1 cellular context compared by ENCODE assay signal in genomic region chr13:74730556-74731331, GRCh38.
TF ChIP-seq lines count a peak whose summit lies in the region.

No MANE protein-coding gene starts in this region.

TF ChIP-seq in H1, 55 proteins besides CTCF, POLR2A, EP300 and RAD21 (continued from another document):
- TF ChIP-seq, protein P1, sequence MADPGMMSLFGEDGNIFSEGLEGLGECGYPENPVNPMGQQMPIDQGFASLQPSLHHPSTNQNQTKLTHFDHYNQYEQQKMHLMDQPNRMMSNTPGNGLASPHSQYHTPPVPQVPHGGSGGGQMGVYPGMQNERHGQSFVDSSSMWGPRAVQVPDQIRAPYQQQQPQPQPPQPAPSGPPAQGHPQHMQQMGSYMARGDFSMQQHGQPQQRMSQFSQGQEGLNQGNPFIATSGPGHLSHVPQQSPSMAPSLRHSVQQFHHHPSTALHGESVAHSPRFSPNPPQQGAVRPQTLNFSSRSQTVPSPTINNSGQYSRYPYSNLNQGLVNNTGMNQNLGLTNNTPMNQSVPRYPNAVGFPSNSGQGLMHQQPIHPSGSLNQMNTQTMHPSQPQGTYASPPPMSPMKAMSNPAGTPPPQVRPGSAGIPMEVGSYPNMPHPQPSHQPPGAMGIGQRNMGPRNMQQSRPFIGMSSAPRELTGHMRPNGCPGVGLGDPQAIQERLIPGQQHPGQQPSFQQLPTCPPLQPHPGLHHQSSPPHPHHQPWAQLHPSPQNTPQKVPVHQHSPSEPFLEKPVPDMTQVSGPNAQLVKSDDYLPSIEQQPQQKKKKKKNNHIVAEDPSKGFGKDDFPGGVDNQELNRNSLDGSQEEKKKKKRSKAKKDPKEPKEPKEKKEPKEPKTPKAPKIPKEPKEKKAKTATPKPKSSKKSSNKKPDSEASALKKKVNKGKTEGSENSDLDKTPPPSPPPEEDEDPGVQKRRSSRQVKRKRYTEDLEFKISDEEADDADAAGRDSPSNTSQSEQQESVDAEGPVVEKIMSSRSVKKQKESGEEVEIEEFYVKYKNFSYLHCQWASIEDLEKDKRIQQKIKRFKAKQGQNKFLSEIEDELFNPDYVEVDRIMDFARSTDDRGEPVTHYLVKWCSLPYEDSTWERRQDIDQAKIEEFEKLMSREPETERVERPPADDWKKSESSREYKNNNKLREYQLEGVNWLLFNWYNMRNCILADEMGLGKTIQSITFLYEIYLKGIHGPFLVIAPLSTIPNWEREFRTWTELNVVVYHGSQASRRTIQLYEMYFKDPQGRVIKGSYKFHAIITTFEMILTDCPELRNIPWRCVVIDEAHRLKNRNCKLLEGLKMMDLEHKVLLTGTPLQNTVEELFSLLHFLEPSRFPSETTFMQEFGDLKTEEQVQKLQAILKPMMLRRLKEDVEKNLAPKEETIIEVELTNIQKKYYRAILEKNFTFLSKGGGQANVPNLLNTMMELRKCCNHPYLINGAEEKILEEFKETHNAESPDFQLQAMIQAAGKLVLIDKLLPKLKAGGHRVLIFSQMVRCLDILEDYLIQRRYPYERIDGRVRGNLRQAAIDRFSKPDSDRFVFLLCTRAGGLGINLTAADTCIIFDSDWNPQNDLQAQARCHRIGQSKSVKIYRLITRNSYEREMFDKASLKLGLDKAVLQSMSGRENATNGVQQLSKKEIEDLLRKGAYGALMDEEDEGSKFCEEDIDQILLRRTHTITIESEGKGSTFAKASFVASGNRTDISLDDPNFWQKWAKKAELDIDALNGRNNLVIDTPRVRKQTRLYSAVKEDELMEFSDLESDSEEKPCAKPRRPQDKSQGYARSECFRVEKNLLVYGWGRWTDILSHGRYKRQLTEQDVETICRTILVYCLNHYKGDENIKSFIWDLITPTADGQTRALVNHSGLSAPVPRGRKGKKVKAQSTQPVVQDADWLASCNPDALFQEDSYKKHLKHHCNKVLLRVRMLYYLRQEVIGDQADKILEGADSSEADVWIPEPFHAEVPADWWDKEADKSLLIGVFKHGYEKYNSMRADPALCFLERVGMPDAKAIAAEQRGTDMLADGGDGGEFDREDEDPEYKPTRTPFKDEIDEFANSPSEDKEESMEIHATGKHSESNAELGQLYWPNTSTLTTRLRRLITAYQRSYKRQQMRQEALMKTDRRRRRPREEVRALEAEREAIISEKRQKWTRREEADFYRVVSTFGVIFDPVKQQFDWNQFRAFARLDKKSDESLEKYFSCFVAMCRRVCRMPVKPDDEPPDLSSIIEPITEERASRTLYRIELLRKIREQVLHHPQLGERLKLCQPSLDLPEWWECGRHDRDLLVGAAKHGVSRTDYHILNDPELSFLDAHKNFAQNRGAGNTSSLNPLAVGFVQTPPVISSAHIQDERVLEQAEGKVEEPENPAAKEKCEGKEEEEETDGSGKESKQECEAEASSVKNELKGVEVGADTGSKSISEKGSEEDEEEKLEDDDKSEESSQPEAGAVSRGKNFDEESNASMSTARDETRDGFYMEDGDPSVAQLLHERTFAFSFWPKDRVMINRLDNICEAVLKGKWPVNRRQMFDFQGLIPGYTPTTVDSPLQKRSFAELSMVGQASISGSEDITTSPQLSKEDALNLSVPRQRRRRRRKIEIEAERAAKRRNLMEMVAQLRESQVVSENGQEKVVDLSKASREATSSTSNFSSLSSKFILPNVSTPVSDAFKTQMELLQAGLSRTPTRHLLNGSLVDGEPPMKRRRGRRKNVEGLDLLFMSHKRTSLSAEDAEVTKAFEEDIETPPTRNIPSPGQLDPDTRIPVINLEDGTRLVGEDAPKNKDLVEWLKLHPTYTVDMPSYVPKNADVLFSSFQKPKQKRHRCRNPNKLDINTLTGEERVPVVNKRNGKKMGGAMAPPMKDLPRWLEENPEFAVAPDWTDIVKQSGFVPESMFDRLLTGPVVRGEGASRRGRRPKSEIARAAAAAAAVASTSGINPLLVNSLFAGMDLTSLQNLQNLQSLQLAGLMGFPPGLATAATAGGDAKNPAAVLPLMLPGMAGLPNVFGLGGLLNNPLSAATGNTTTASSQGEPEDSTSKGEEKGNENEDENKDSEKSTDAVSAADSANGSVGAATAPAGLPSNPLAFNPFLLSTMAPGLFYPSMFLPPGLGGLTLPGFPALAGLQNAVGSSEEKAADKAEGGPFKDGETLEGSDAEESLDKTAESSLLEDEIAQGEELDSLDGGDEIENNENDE (IDR thresholded peaks at IDR 0.05; ENCODE audit: insufficient replicate concordance, low read length), result no peak
- TF ChIP-seq CHD1 (IDR thresholded peaks at IDR 0.05; ENCODE audit: low read depth, low read length) (no peak), KDM5A (IDR thresholded peaks at IDR 0.05; ENCODE audit: low read length) (no peak), RBBP5 (IDR thresholded peaks at IDR 0.05; ENCODE audit: borderline replicate concordance, low read depth, low read length) (no peak), TAF1 (IDR thresholded peaks at IDR 0.05; ENCODE audit: low read depth, low read length) (no peak), E2F6 (IDR thresholded peaks at IDR 0.05) (no peak), GABPA (IDR thresholded peaks at IDR 0.05; ENCODE audit: borderline replicate concordance, insufficient read depth, low read length) (no peak), KDM4A (IDR thresholded peaks at IDR 0.05; ENCODE audit: low read depth, low read length, severe bottlenecking) (no peak), SIX5 (IDR thresholded peaks at IDR 0.05; ENCODE audit: low read depth, low read length) (no peak)
